Comparison of ENCODE assay signal across 16 cellular contexts in the genomic region with DNA sequence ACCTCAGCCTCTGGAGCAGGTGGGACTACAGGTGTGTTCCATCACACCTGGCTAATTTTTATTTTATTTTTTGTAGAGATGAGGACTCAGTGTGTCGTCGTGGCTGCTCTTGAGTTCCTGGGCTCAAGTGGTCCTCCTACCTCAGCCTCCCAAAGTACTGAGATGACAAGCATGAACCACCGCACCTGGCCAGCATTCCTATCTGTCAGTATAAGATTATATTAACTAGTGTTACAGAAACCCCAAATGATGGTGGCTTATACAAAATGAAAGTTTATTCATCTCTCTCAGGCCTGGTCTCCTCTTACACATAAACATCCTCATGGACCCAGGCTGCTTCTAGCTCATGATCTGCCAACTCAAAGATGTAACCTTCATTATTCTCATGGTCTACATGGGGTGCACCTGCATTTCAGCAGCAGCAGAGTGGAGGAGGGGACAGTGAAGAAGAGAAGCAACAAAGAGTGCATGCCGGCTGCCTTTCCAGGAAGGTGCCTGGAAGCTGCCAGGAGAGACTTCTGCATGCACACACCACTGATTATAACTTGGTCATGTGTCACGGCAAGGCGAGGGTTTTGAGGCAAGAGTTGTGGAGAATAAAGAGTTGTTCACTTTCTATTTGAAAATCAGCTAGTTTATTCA.
DNase-seq lines count a peak whose midpoint lies in the region; ATAC-seq and TF ChIP-seq lines count a peak whose summit lies in the region.
"Had no signal": no experiment of that assay in that cellular context is flagged by ENCODE, and none has a peak within 500 bp of the region (broad histone marks: within the 10 kb centered on the region; RNA-seq: fewer than 3 reads in every experiment).

No MANE protein-coding gene starts in this region.

- peak overlapping the region; percentile 35 for H3K4me3 Mint-ChIP-seq in activated CD4-positive, alpha-beta T cell treated with anti-CD3 and anti-CD28 coated beads for 36 hours
- peak overlapping the region; percentile 30 for H3K4me3 Mint-ChIP-seq in activated CD4-positive, alpha-beta T cell treated with anti-CD3 and anti-CD28 coated beads, Interleukin-2, amount 10 ng/mL, durations not matched to agents 7 days and 5 days
- peak overlapping the region; percentile 48 for H3K4me3 Mint-ChIP-seq in activated naive CD8-positive, alpha-beta T cell

- DNase-seq in activated CD4-positive, alpha-beta T cell treated with anti-CD3 and anti-CD28 coated beads for 36 hours: peak; percentile 72
- DNase-seq in activated CD4-positive, alpha-beta T cell treated with anti-CD3 and anti-CD28 coated beads, Interleukin-2, amount 50 U/mL, for 4 hours: no peak
- no peak for DNase-seq in activated CD4-positive, alpha-beta T cell treated with anti-CD3 and anti-CD28 coated beads, Interleukin-2, amount 10 ng/mL, durations not matched to agents 7 days and 5 days
- DNase-seq in stimulated activated CD8-positive, alpha-beta memory T cell treated with anti-CD3 and anti-CD28 coated beads, Interleukin-15, amount 100 ng/mL, for 48 hours (ENCODE audit: low read depth in 2 of 2): peak; percentile 27 to 43
- DNase-seq in DMS153 treated with DMSO at 0.1 percent for 48 hours (lab: John Stamatoyannopoulos, UW; ENCODE audit: unreplicated experiment) (no peak), foreskin fibroblast (no peak), RKO (ENCODE audit: low spot score) (no peak)
- DNase-seq: C1 segment of cervical spinal cord, cerebellar nuclear complex, DMS79 treated with DMSO at 0.1 percent for 48 hours, NCI-H187 treated with DMSO at 0.1 percent for 48 hours, NCI-H524 treated with DMSO at 0.1 percent for 48 hours, OCI-M1, SJCRH30, stomach had no signal

- no peaks in the 10 kb centered on the region for H3K27me3 Mint-ChIP-seq in activated CD4-positive, alpha-beta T cell treated with anti-CD3 and anti-CD28 coated beads for 36 hours
- no peaks in the 10 kb centered on the region for H3K27me3 Mint-ChIP-seq in activated CD4-positive, alpha-beta T cell treated with anti-CD3 and anti-CD28 coated beads, Interleukin-2, amount 10 ng/mL, durations not matched to agents 7 days and 5 days
- H3K27me3 Mint-ChIP-seq in activated naive CD8-positive, alpha-beta T cell: no peaks in the 10 kb centered on the region

- no peaks in the 10 kb centered on the region for H3K9me3 Mint-ChIP-seq in activated CD4-positive, alpha-beta T cell treated with anti-CD3 and anti-CD28 coated beads for 36 hours (ENCODE audit: low read depth)
- H3K9me3 Mint-ChIP-seq in activated CD4-positive, alpha-beta T cell treated with anti-CD3 and anti-CD28 coated beads, Interleukin-2, amount 10 ng/mL, durations not matched to agents 7 days and 5 days: no peaks in the 10 kb centered on the region
- H3K9me3 Mint-ChIP-seq in activated naive CD8-positive, alpha-beta T cell (ENCODE audit: low read depth): no peaks in the 10 kb centered on the region

- TF ChIP-seq CTCF in foreskin fibroblast (IDR thresholded peaks at IDR 0.05; ENCODE audit: low read depth, low read length): no peak

- peak overlapping the region; percentile 85 for H3K27ac Mint-ChIP-seq in activated CD4-positive, alpha-beta T cell treated with anti-CD3 and anti-CD28 coated beads for 36 hours
- H3K27ac Mint-ChIP-seq in activated CD4-positive, alpha-beta T cell treated with anti-CD3 and anti-CD28 coated beads, Interleukin-2, amount 10 ng/mL, durations not matched to agents 7 days and 5 days: peak overlapping the region; percentile 80
- H3K27ac Mint-ChIP-seq in activated naive CD8-positive, alpha-beta T cell: peak overlapping the region; percentile 89

- CTCF ChIA-PET in activated CD4-positive, alpha-beta T cell treated with anti-CD3 and anti-CD28 coated beads for 36 hours (lab: Charles Lee): interaction anchor here (0.8 to 4.1 kb wide), 10 partner anchors 14 to 194 kb away, joined by 3 to 22 read pairs (median 4); a partner anchor contains a TSS
- CTCF ChIA-PET in activated CD4-positive, alpha-beta T cell treated with anti-CD3 and anti-CD28 coated beads, Interleukin-2, amount 10 ng/mL, durations not matched to agents 7 days and 5 days (lab: Charles Lee): interaction anchor here (0.7 to 2.4 kb wide), 9 partner anchors 8 to 84 kb away, joined by 3 to 9 read pairs (median 5); no protein-coding TSS in a partner anchor

- ATAC-seq in activated CD4-positive, alpha-beta T cell treated with anti-CD3 and anti-CD28 coated beads for 36 hours: peak; percentile 66

- peaks cover 14% of the 10 kb centered on the region for H3K36me3 Mint-ChIP-seq in activated CD4-positive, alpha-beta T cell treated with anti-CD3 and anti-CD28 coated beads for 36 hours (ENCODE audit: low read depth)
- peaks cover 17% of the 10 kb centered on the region for H3K36me3 Mint-ChIP-seq in activated CD4-positive, alpha-beta T cell treated with anti-CD3 and anti-CD28 coated beads, Interleukin-2, amount 10 ng/mL, durations not matched to agents 7 days and 5 days (ENCODE audit: low read depth)
- H3K36me3 Mint-ChIP-seq in activated naive CD8-positive, alpha-beta T cell: peaks cover 19% of the 10 kb centered on the region

- POLR2A ChIA-PET in activated CD4-positive, alpha-beta T cell treated with anti-CD3 and anti-CD28 coated beads for 36 hours (lab: Charles Lee): interaction anchor here (0.6 to 2.1 kb wide), 13 partner anchors 13 to 264 kb away, joined by 3 to 27 read pairs (median 4); a partner anchor contains a TSS
- POLR2A ChIA-PET in activated CD4-positive, alpha-beta T cell treated with anti-CD3 and anti-CD28 coated beads, Interleukin-2, amount 10 ng/mL, durations not matched to agents 7 days and 5 days (lab: Charles Lee): interaction anchor here (0.6 kb wide), 2 partner anchors 15 to 145 kb away, joined by 3 read pairs; no protein-coding TSS in a partner anchor

- intact Hi-C loops in activated CD4-positive, alpha-beta T cell treated with anti-CD3 and anti-CD28 coated beads for 36 hours (cut with DNase I, micrococcal nuclease): loop anchor here (1.0 to 5.0 kb wide), 3 partner anchors 13 to 101 kb away; a partner anchor contains a TSS

- H3K4me1 Mint-ChIP-seq in activated CD4-positive, alpha-beta T cell treated with anti-CD3 and anti-CD28 coated beads for 36 hours: peaks cover 79% of the 10 kb centered on the region
- H3K4me1 Mint-ChIP-seq in activated CD4-positive, alpha-beta T cell treated with anti-CD3 and anti-CD28 coated beads, Interleukin-2, amount 10 ng/mL, durations not matched to agents 7 days and 5 days: peaks cover 56% of the 10 kb centered on the region
- peaks cover 60% of the 10 kb centered on the region for H3K4me1 Mint-ChIP-seq in activated naive CD8-positive, alpha-beta T cell (ENCODE audit: low read depth)

- no peak overlapping the region for H3K4me3 ChIP-seq in foreskin fibroblast (ENCODE audit: low read depth in 1 of 2, low read length in 2 of 2)
- H3K4me3 ChIP-seq: SJCRH30, stomach had no signal

Comparison
In these comparisons a context has a peak if more than half of its experiments do, and no peak if none do; other contexts are left out.
1. DNase-seq: peak in activated CD4-positive, alpha-beta T cell treated with anti-CD3 and anti-CD28 coated beads for 36 hours (single experiment) and stimulated activated CD8-positive, alpha-beta memory T cell treated with anti-CD3 and anti-CD28 coated beads, Interleukin-15, amount 100 ng/mL, for 48 hours (2 of 2); none in activated CD4-positive, alpha-beta T cell treated with anti-CD3 and anti-CD28 coated beads, Interleukin-2, amount 50 U/mL, for 4 hours (0 of 2), activated CD4-positive, alpha-beta T cell treated with anti-CD3 and anti-CD28 coated beads, Interleukin-2, amount 10 ng/mL, durations not matched to agents 7 days and 5 days (single experiment), DMS153 treated with DMSO at 0.1 percent for 48 hours (single experiment), foreskin fibroblast (0 of 2) and RKO (single experiment).
2. Peak in every context shown above with its lines, with median percentiles within 50 percentile points of each other: H3K27ac Mint-ChIP-seq and H3K4me3 Mint-ChIP-seq.